ENCODE assay signal across 21 cellular contexts in genomic region chr20:63098195-63098810, GRCh38.
"Had no signal": no experiment of that assay in that cellular context is flagged by ENCODE, and none has a peak within 500 bp of the region (broad histone marks: within the 10 kb centered on the region; RNA-seq: fewer than 3 reads in every experiment).

No MANE protein-coding gene starts in this region.

- H3K36me3 ChIP-seq: adrenal gland, ascending aorta, brain microvascular endothelial cell, thyroid gland had no signal

- H3K27ac Mint-ChIP-seq: activated naive CD4-positive, alpha-beta T cell treated with anti-CD3 and anti-CD28 coated beads, Interleukin-2, amount 50 U/mL, for 24 hours; dendritic cell treated with granulocyte-macrophage colony-stimulating factor and Interleukin-4, amounts not matched to agents 40 ng/mL and 50 ng/mL, for 4 days; memory B cell; nephron progenitor cell; T-cell; T-helper 2 cell treated with Interferon-gamma antibody and Interleukin-4, amounts not matched to agents 5 μg/mL and 100 μg/mL, for 36 hours had no signal

- H3K9ac ChIP-seq: parathyroid adenoma had no signal

- H3K4me1 ChIP-seq: ascending aorta, parathyroid adenoma had no signal

- H3K27ac ChIP-seq: adrenal gland, ascending aorta, brain microvascular endothelial cell, hepatocyte, parathyroid adenoma, thyroid gland had no signal

- H3K4me3 Mint-ChIP-seq: activated naive CD4-positive, alpha-beta T cell treated with anti-CD3 and anti-CD28 coated beads, Interleukin-2, amount 50 U/mL, for 24 hours; dendritic cell treated with granulocyte-macrophage colony-stimulating factor and Interleukin-4, amounts not matched to agents 40 ng/mL and 50 ng/mL, for 4 days; memory B cell; nephron progenitor cell; T-cell; T-helper 2 cell treated with Interferon-gamma antibody and Interleukin-4, amounts not matched to agents 5 μg/mL and 100 μg/mL, for 36 hours had no signal

- H2AFZ ChIP-seq: hepatocyte, parathyroid adenoma had no signal

- DNase-seq: activated CD4-positive, alpha-beta T cell treated with anti-CD3 and anti-CD28 coated beads for 1 hour; activated CD4-positive, alpha-beta T cell treated with anti-CD3 and anti-CD28 coated beads, Interleukin-2, amount 50 U/mL, for 4 hours; activated T-cell treated with anti-CD3 and anti-CD28 coated beads for 4 hours; brain microvascular endothelial cell; caudate nucleus; effector CD4-positive, alpha-beta T cell; foreskin melanocyte; stimulated activated CD4-positive, alpha-beta T cell treated with anti-CD3 and anti-CD28 coated beads, Interleukin-4, amount 100 ng/mL, for 24 hours; stimulated activated naive CD4-positive, alpha-beta T cell treated with Interleukin-2 at 50 U/mL for 16 hours; thyroid gland had no signal

- H3K4me2 ChIP-seq: hepatocyte had no signal

- ATAC-seq: esophagus mucosa, T-cell had no signal

- H3K9me3 ChIP-seq: adrenal gland, ascending aorta, thyroid gland had no signal

- H3K9me3 Mint-ChIP-seq: activated naive CD4-positive, alpha-beta T cell treated with anti-CD3 and anti-CD28 coated beads, Interleukin-2, amount 50 U/mL, for 24 hours; dendritic cell treated with granulocyte-macrophage colony-stimulating factor and Interleukin-4, amounts not matched to agents 40 ng/mL and 50 ng/mL, for 4 days; memory B cell; nephron progenitor cell; T-cell; T-helper 2 cell treated with Interferon-gamma antibody and Interleukin-4, amounts not matched to agents 5 μg/mL and 100 μg/mL, for 36 hours had no signal

- H3K27me3 Mint-ChIP-seq: activated naive CD4-positive, alpha-beta T cell treated with anti-CD3 and anti-CD28 coated beads, Interleukin-2, amount 50 U/mL, for 24 hours had no signal

- H3K4me3 ChIP-seq: adrenal gland, ascending aorta, hepatocyte, thyroid gland had no signal

- H3K36me3 Mint-ChIP-seq: activated naive CD4-positive, alpha-beta T cell treated with anti-CD3 and anti-CD28 coated beads, Interleukin-2, amount 50 U/mL, for 24 hours; memory B cell; T-cell had no signal

- H3K79me2 ChIP-seq: hepatocyte, parathyroid adenoma had no signal

- H3K27me3 ChIP-seq: ascending aorta, thyroid gland had no signal
